ENCODE assay signal across 8 cellular contexts in genomic region chr1:101996830-101997485, GRCh38. TPM values are rescaled to one million over a fixed set of nuclear protein-coding genes. Genes with fewer than 3 reads are reported as not detected.
A peak's percentile ranks its signal among the peaks of the same experiment; 100 is the strongest.
DNase-seq lines count a peak whose midpoint lies in the region; ATAC-seq lines count a peak whose summit lies in the region.

TSS of gene OLFM3 (minus strand) at chr1:101996926.

- H3K4me2 ChIP-seq in mesendoderm (ENCODE audit: low read length): peak within 1 kb of the TSS; percentile 68

- peak within 1 kb of the TSS; percentile 10 for H3K4me3 ChIP-seq in mesendoderm (ENCODE audit: low read length)

- peak within 1 kb of the TSS; percentile 2 for H3K56ac ChIP-seq in mesendoderm (ENCODE audit: low read length)

- no peak within 1 kb of the TSS for H2BK120ac ChIP-seq in mesendoderm (ENCODE audit: low read depth, low read length)

- no peak within 1 kb of the TSS for H3K27ac ChIP-seq in mesendoderm (ENCODE audit: low read depth, low read length)

- H3K36me3 ChIP-seq in mesendoderm (ENCODE audit: control insufficient read depth, insufficient read depth, low read length): no peaks in the 10 kb centered on the region

- H2BK15ac ChIP-seq in mesendoderm (replicated peaks; ENCODE audit: low read depth): no peak within 1 kb of the TSS

- no peaks in the 10 kb centered on the region for H3K79me1 ChIP-seq in mesendoderm (ENCODE audit: low read length)

- no CpG with 5 or more reads among the region's 24 CpGs for WGBS in mesendoderm (ENCODE audit: extremely low coverage, insufficient coverage, low lambda C conversion rate)

- H3K18ac ChIP-seq in mesendoderm (ENCODE audit: low read length): no peak within 1 kb of the TSS

- DNase-seq in ELF-1 (ENCODE audit: low read depth, low spot score): peak; percentile 92
- DNase-seq in HuH-7.5 (ENCODE audit: low spot score): peak; percentile 14
- peak; percentile 74 for DNase-seq in astrocyte of the hippocampus (ENCODE audit: low read depth, low spot score)
- peak; percentile 86 for DNase-seq in mesendoderm
- no peak for DNase-seq in germinal center (ENCODE audit: low spot score)

- no peaks in the 10 kb centered on the region for H3K27me3 ChIP-seq in mesendoderm (ENCODE audit: insufficient read depth, low read length, poor library complexity)

- no peak within 1 kb of the TSS for H4K5ac ChIP-seq in mesendoderm (ENCODE audit: low read length)

- no peak within 1 kb of the TSS for H2AK5ac ChIP-seq in mesendoderm (ENCODE audit: low read length)

- H2BK5ac ChIP-seq in mesendoderm (ENCODE audit: low read length): no peak within 1 kb of the TSS

- H3K79me2 ChIP-seq in mesendoderm (ENCODE audit: control insufficient read depth, insufficient read depth, low read length): no peaks in the 10 kb centered on the region

- H3K4me1 ChIP-seq in mesendoderm (ENCODE audit: control insufficient read depth, low read depth, low read length): no peaks in the 10 kb centered on the region

- peak within 1 kb of the TSS; percentile 17 for H3K9ac ChIP-seq in mesendoderm (ENCODE audit: low read length)

- H4K8ac ChIP-seq in mesendoderm (ENCODE audit: low read depth, low read length): no peak within 1 kb of the TSS

- ATAC-seq in GM21367 (IDR thresholded peaks at IDR 0.05; ENCODE audit: unreplicated experiment) (no peak), GM18867 (IDR thresholded peaks at IDR 0.05; ENCODE audit: unreplicated experiment) (no peak), HG03139 (IDR thresholded peaks at IDR 0.05; ENCODE audit: unreplicated experiment) (no peak)

- no peak within 1 kb of the TSS for H3K23ac ChIP-seq in mesendoderm (ENCODE audit: low read length)

- H3K4ac ChIP-seq in mesendoderm (ENCODE audit: low read depth, low read length): no peak within 1 kb of the TSS

RNA-seq across cellular contexts. Expression of gene OLFM3, which starts in this region (rescaled TPM):
- polyA plus RNA-seq in mesendoderm (2013, experiment 1 of 2): 0.17 TPM
- 0.24 TPM for polyA plus RNA-seq in mesendoderm (2013, experiment 2 of 2)
